In the genomic region with DNA sequence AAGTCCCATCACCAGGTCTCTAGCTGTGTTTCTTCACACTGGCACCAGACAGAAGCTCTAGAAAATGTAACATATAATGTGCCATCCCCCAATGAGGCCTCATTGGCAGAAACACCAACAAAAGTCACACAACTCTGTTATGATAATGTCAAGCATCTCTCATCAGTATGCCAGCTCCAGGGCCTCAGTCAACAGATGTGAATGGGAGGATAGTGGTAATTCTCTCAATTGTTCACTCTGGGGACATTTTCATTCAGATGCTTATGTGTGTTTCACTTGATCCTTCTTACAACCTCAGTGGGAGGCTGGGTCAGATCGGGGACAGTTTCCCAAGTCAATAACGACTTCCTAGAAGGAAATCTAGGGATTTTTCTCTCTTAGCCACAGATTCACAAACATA, we compare ENCODE assay signal across 20 cellular contexts. TPM values are rescaled to one million over a fixed set of nuclear protein-coding genes. Genes with fewer than 3 reads are reported as not detected.
DNase-seq lines count a peak whose midpoint lies in the region; TF ChIP-seq lines count a peak whose summit lies in the region.
"Had no signal": no experiment of that assay in that cellular context is flagged by ENCODE, and none has a peak within 500 bp of the region (broad histone marks: within the 10 kb centered on the region; RNA-seq: fewer than 3 reads in every experiment).

No MANE protein-coding gene starts in this region.

- no peak overlapping the region for H4K8ac ChIP-seq in H9 (replicated peaks; ENCODE audit: insufficient read length, low read depth, low read length)

- H3K9me3 ChIP-seq in H9 (ENCODE audit: control insufficient read depth, low read depth, low read length) (no peaks in the 10 kb centered on the region), mammary epithelial cell (replicated peaks; ENCODE audit: insufficient read depth, low read length) (no peaks in the 10 kb centered on the region)
- H3K9me3 ChIP-seq: Peyer's patch had no signal

- H3K4me2 ChIP-seq in H9 (ENCODE audit: insufficient read depth, insufficient read length, low read length), result no peak overlapping the region
- no peak overlapping the region for H3K4me2 ChIP-seq in mammary epithelial cell (ENCODE audit: insufficient read depth, low read depth, low read length)

- no peak overlapping the region for H3K9ac ChIP-seq in H9 (ENCODE audit: extremely low read depth, insufficient read length, low read length)
- no peak overlapping the region for H3K9ac ChIP-seq in mammary epithelial cell (ENCODE audit: insufficient read depth, low read length)

- no peak overlapping the region for H2AK5ac ChIP-seq in H9 (ENCODE audit: insufficient read length, low read length)

- H4K91ac ChIP-seq in H9 (ENCODE audit: insufficient read length, low read depth, low read length), result no peak overlapping the region

- no peak overlapping the region for H3K27ac ChIP-seq in H9 (ENCODE audit: insufficient read length, low read depth, low read length)
- no peak overlapping the region for H3K27ac ChIP-seq in mammary epithelial cell (ENCODE audit: insufficient read depth, low read depth, low read length)
- H3K27ac ChIP-seq: Peyer's patch had no signal

- no peaks in the 10 kb centered on the region for H3K23me2 ChIP-seq in H9 (ENCODE audit: insufficient read length, low read depth, low read length, poor library complexity, severe bottlenecking)

- dilution Hi-C loops in mammary epithelial cell (cut with HindIII; ENCODE audit: low sequenced_read_pairs), result no loop called here

- H3K9me3 Mint-ChIP-seq in H9, result peaks cover 0 to 6% of the 10 kb centered on the region in 2 experiments; a peak in 3 of 5 replicates
- H3K9me3 Mint-ChIP-seq in T-helper 2 cell treated with Interferon-gamma antibody and Interleukin-4, amounts not matched to agents 5 μg/mL and 100 μg/mL, for 36 hours, result no peaks in the 10 kb centered on the region

- no peak overlapping the region for H2BK20ac ChIP-seq in H9 (ENCODE audit: low read depth, low read length, poor library complexity, severe bottlenecking)

- H3K79me2 ChIP-seq in H9 (ENCODE audit: insufficient read depth, low read length), result no peaks in the 10 kb centered on the region
- no peaks in the 10 kb centered on the region for H3K79me2 ChIP-seq in mammary epithelial cell (ENCODE audit: insufficient read depth, low read length)

- H4K20me1 ChIP-seq in H9 (ENCODE audit: control insufficient read depth, insufficient read depth, insufficient read length) (no peaks in the 10 kb centered on the region), mammary epithelial cell (ENCODE audit: insufficient read depth, low read length) (no peaks in the 10 kb centered on the region)

- H3K4me1 Mint-ChIP-seq in H9, result peaks cover 27% of the 10 kb centered on the region in 2 experiments
- peaks cover 5% of the 10 kb centered on the region for H3K4me1 Mint-ChIP-seq in T-helper 2 cell treated with Interferon-gamma antibody and Interleukin-4, amounts not matched to agents 5 μg/mL and 100 μg/mL, for 36 hours (ENCODE audit: low read depth)
- H3K4me1 Mint-ChIP-seq: CD14-positive monocyte had no signal

- no peak overlapping the region for H3T11ph ChIP-seq in H9 (ENCODE audit: low read length)

- peaks cover 26% of the 10 kb centered on the region for H3K27me3 ChIP-seq in H9 (ENCODE audit: insufficient read depth, low read length)
- H3K27me3 ChIP-seq in mammary epithelial cell (ENCODE audit: insufficient read depth, low read length), result no peaks in the 10 kb centered on the region
- H3K27me3 ChIP-seq: Peyer's patch had no signal

- H3K4ac ChIP-seq in H9 (ENCODE audit: low read depth, low read length), result no peak overlapping the region

- H4K5ac ChIP-seq in H9 (ENCODE audit: insufficient read length, low read depth, low read length), result no peak overlapping the region

- no peak overlapping the region for H2BK5ac ChIP-seq in H9 (ENCODE audit: insufficient read length, low read length)

- no peak overlapping the region for H2BK120ac ChIP-seq in H9 (ENCODE audit: low read depth, low read length, poor library complexity, severe bottlenecking)

- H3K36me3 Mint-ChIP-seq in H9 (ENCODE audit: insufficient read depth in 1 of 3, low read depth in 3 of 3), result no peaks in the 10 kb centered on the region
- H3K36me3 Mint-ChIP-seq in T-helper 2 cell treated with Interferon-gamma antibody and Interleukin-4, amounts not matched to agents 5 μg/mL and 100 μg/mL, for 36 hours (ENCODE audit: low read depth), result no peaks in the 10 kb centered on the region
- H3K36me3 Mint-ChIP-seq: CD14-positive monocyte had no signal

- TF ChIP-seq CTCF in H9 (conservative IDR thresholded peaks at IDR 0.05) (no peak), mammary epithelial cell (conservative IDR thresholded peaks at IDR 0.05 in 1 of 2, IDR thresholded peaks at IDR 0.05 in 1 of 2; ENCODE audit: extremely low read depth in 1 of 2, insufficient read depth in 1 of 2, low read depth in 1 of 2, low read length in 2 of 2) (no peak)

- no peak overlapping the region for H2BK12ac ChIP-seq in H9 (ENCODE audit: insufficient read length, low read depth, low read length)

- no peak overlapping the region for H3K18ac ChIP-seq in H9 (ENCODE audit: insufficient read length, low read depth, low read length)

- WGBS in H9 (ENCODE audit: extremely low coverage, insufficient read length, low lambda C conversion rate), result no CpG with 5 or more reads among the region's 2 CpGs
- 86% methylated on average over 2 of the region's 2 CpGs for WGBS in mammary epithelial cell (ENCODE audit: low coverage, missing lambda C conversion rate)

- H3K4me1 ChIP-seq in H9 (ENCODE audit: insufficient read depth, low read length) (0 out of 2 replicates have a peak, but pooled peaks cover 4% of the 10 kb centered on the region), mammary epithelial cell (ENCODE audit: insufficient read depth, low read length) (no peaks in the 10 kb centered on the region)
- H3K4me1 ChIP-seq: Peyer's patch had no signal

- peak; percentile 44 for DNase-seq in H9
- DNase-seq in iPS DF 19.7 (ENCODE audit: low read depth, low spot score), result peak; percentile 74
- DNase-seq in iPS-NIHi7 (ENCODE audit: extremely low spot score), result peak; percentile 43
- no peak for DNase-seq in NCI-H1417 treated with DMSO at 0.1 percent for 48 hours (lab: John Stamatoyannopoulos, UW)
- DNase-seq in mammary epithelial cell, result no peak
- no peak for DNase-seq in T-helper 2 cell treated with Interferon-gamma antibody and Interleukin-4, amounts not matched to agents 5 μg/mL and 100 μg/mL, for 36 hours (ENCODE audit: low spot score)
- DNase-seq: EL; MM.1S; NCI-H1092 treated with DMSO at 0.1 percent for 48 hours; NCI-H146; NCI-H2029; NCI-H2227 treated with DMSO at 0.1 percent for 48 hours; NCI-H510A; NCI-H748 treated with DMSO at 0.1 percent for 48 hours; NK-92 treated with Interleukin-12 subunit alpha and Interleukin-12 subunit beta, amount 100 ng/mL, for 24 hours; Peyer's patch had no signal

- in situ Hi-C loops in mammary epithelial cell (cut with MboI; ENCODE audit: low sequenced_read_pairs in 2 of 2), result no loop called here

- H2BK15ac ChIP-seq in H9 (ENCODE audit: low read depth, low read length), result no peak overlapping the region

- no peaks in the 10 kb centered on the region for H3K36me3 ChIP-seq in mammary epithelial cell (ENCODE audit: insufficient read depth, low read length)
- H3K36me3 ChIP-seq: Peyer's patch had no signal

- CTCF ChIA-PET in mammary epithelial cell (lab: Charles Lee; ENCODE audit: low non-redundant PET), result no interaction called here

- H3K27ac Mint-ChIP-seq in H9, result no peak overlapping the region
- H3K27ac Mint-ChIP-seq in T-helper 2 cell treated with Interferon-gamma antibody and Interleukin-4, amounts not matched to agents 5 μg/mL and 100 μg/mL, for 36 hours, result no peak overlapping the region
- H3K27ac Mint-ChIP-seq: B cell, CD14-positive monocyte had no signal

- no peak overlapping the region for H3K56ac ChIP-seq in H9 (ENCODE audit: insufficient read length, low read depth, low read length)

- intact Hi-C loops in mammary epithelial cell (cut with micrococcal nuclease), result no loop called here

- H2AFZ ChIP-seq in H9 (ENCODE audit: low read length) (no peak overlapping the region), mammary epithelial cell (ENCODE audit: low read depth, low read length) (no peak overlapping the region)

- H3K79me1 ChIP-seq in H9 (ENCODE audit: insufficient read depth, low read depth, low read length, poor library complexity, severe bottlenecking), result no peaks in the 10 kb centered on the region

- no peak overlapping the region for H3K14ac ChIP-seq in H9 (ENCODE audit: insufficient read depth, low read length)

- no peak overlapping the region for H3K23ac ChIP-seq in H9 (ENCODE audit: insufficient read length, low read depth, low read length)

- no peak overlapping the region for H3K4me3 ChIP-seq in mammary epithelial cell (replicated peaks in 1 of 3; ENCODE audit: insufficient read depth in 1 of 3, low read depth in 2 of 3, low read length in 3 of 3)
- H3K4me3 ChIP-seq: K562, Peyer's patch had no signal

- H3K4me3 Mint-ChIP-seq in H9, result no peak overlapping the region; a peak in 1 of 5 replicates
- H3K4me3 Mint-ChIP-seq in T-helper 2 cell treated with Interferon-gamma antibody and Interleukin-4, amounts not matched to agents 5 μg/mL and 100 μg/mL, for 36 hours, result no peak overlapping the region
- H3K4me3 Mint-ChIP-seq: B cell, CD14-positive monocyte had no signal

- H3K27me3 Mint-ChIP-seq in H9 (ENCODE audit: low read depth), result peaks cover 91% of the 10 kb centered on the region
- peaks cover 22% of the 10 kb centered on the region for H3K27me3 Mint-ChIP-seq in T-helper 2 cell treated with Interferon-gamma antibody and Interleukin-4, amounts not matched to agents 5 μg/mL and 100 μg/mL, for 36 hours (ENCODE audit: low read depth)

- BruUV-seq in mammary epithelial cell (replicated peaks; lab: Mats Ljungman, UMichigan), result no TSS peak

TF ChIP-seq in PFSK-1, 5 proteins besides CTCF, POLR2A, EP300 and RAD21 (continues in another document):
- TF ChIP-seq SIN3A (IDR thresholded peaks at IDR 0.05; ENCODE audit: borderline replicate concordance, insufficient read depth, low read length) (peak; percentile 66; the same call in 1 of the 2 replicates), POLR2AphosphoS5 (IDR thresholded peaks at IDR 0.05; ENCODE audit: low read depth, low read length) (no peak)

RNA-seq across cellular contexts. Expression of a gene that starts 57.5 kb away (rescaled TPM):
- total RNA-seq in H9 (2021) (29.4 and 30.4 TPM in 2 replicates), mammary epithelial cell (100 to 1,000 TPM in 1 of 2 donors, 10 to 100 TPM in 1; 57.2 to 110 TPM)
- polyA plus RNA-seq in PFSK-1 (2012; ENCODE audit: insufficient read length, low read depth), result 11.1 TPM
- polyA plus RNA-seq in mammary epithelial cell, result 35.1 TPM
- polyA minus RNA-seq in mammary epithelial cell, result 10.1 TPM

Comparison
In these comparisons a context has a peak if more than half of its experiments do, and no peak if none do; other contexts are left out.
1. DNase-seq: peak in H9 (single experiment), iPS DF 19.7 (single experiment) and iPS-NIHi7 (single experiment); none in NCI-H1417 treated with DMSO at 0.1 percent for 48 hours (single experiment), mammary epithelial cell (single experiment) and T-helper 2 cell treated with Interferon-gamma antibody and Interleukin-4, amounts not matched to agents 5 μg/mL and 100 μg/mL, for 36 hours (single experiment).